Comparison of ENCODE assay signal across 11 cellular contexts in the genomic region with DNA sequence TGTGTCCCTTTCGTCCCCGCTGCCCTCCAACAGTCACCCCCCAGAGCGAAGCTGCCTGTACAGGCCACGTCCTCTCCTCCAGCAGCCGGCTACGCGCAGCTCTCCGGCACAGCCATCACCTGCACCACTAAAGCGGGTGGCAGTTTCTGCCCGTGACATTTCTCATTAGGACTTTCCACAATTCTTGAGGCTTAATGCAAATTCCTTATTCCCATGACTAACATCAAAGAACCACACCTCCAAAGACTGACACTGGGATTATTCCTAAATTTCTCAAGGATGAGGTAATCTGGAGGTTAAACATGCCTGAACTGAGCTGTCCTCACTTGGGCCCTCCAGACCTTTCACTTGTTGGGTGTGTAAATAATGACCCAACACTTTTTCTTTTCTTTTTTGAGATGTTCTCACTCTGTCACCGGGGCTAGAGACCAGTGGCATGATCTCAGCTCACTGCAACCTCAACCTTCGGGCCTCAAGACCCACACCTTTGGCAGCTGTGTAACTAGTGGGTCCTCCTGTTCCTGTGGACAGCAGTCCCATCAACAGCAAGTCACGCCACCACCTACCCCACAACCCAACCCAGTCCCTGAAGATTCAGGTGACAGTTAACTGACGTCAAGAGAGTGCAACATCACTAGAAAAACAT. TPM values are rescaled to one million over a fixed set of nuclear protein-coding genes. Genes with fewer than 3 reads are reported as not detected.
DNase-seq lines count a peak whose midpoint lies in the region; ATAC-seq and TF ChIP-seq lines count a peak whose summit lies in the region.
"Had no signal": no experiment of that assay in that cellular context is flagged by ENCODE, and none has a peak within 500 bp of the region (broad histone marks: within the 10 kb centered on the region; RNA-seq: fewer than 3 reads in every experiment).

No MANE protein-coding gene starts in this region.

- H3K27ac ChIP-seq in foreskin keratinocyte: peak overlapping the region; percentile 92

- CTCF ChIA-PET in activated CD4-positive, alpha-beta T cell treated with anti-CD3 and anti-CD28 coated beads, Interleukin-2, amount 10 ng/mL, durations not matched to agents 7 days and 5 days (lab: Charles Lee): interaction anchor here (1.2 kb wide), 1 partner anchor 43 kb away, joined by 3 read pairs; no protein-coding TSS in a partner anchor
- CTCF ChIA-PET in activated CD4-positive, alpha-beta memory T cell treated with anti-CD3 and anti-CD28 coated beads for 36 hours (lab: Charles Lee): interaction anchor here (1.1 kb wide), 1 partner anchor 19 kb away, joined by 3 read pairs; no protein-coding TSS in a partner anchor

- H3K27ac Mint-ChIP-seq in activated CD4-positive, alpha-beta T cell treated with anti-CD3 and anti-CD28 coated beads, Interleukin-2, amount 10 ng/mL, durations not matched to agents 7 days and 5 days: peak overlapping the region; percentile 80
- H3K27ac Mint-ChIP-seq in activated CD4-positive, alpha-beta memory T cell treated with anti-CD3 and anti-CD28 coated beads for 36 hours: peak overlapping the region; percentile 55
- peak overlapping the region; percentile 40 to 89 for H3K27ac Mint-ChIP-seq in stimulated activated naive CD8-positive, alpha-beta T cell treated with anti-CD3 and anti-CD28 coated beads, Interleukin-15, amount 100 ng/mL, for 72 hours

- peak overlapping the region; percentile 56 for H3K4me3 Mint-ChIP-seq in activated CD4-positive, alpha-beta T cell treated with anti-CD3 and anti-CD28 coated beads, Interleukin-2, amount 10 ng/mL, durations not matched to agents 7 days and 5 days
- no peak overlapping the region for H3K4me3 Mint-ChIP-seq in activated CD4-positive, alpha-beta memory T cell treated with anti-CD3 and anti-CD28 coated beads for 36 hours
- H3K4me3 Mint-ChIP-seq in stimulated activated naive CD8-positive, alpha-beta T cell treated with anti-CD3 and anti-CD28 coated beads, Interleukin-15, amount 100 ng/mL, for 72 hours: peak overlapping the region; percentile 59 to 83

- ATAC-seq in foreskin keratinocyte (peak; percentile 52), HG02840 (IDR thresholded peaks at IDR 0.05; ENCODE audit: low FRiP score, unreplicated experiment) (no peak)
- ATAC-seq in stimulated activated naive CD8-positive, alpha-beta T cell treated with anti-CD3 and anti-CD28 coated beads, Interleukin-15, amount 100 ng/mL, for 72 hours: peak; percentile 71

- no peaks in the 10 kb centered on the region for H3K27me3 ChIP-seq in foreskin keratinocyte

- H3K4me1 Mint-ChIP-seq in activated CD4-positive, alpha-beta T cell treated with anti-CD3 and anti-CD28 coated beads, Interleukin-2, amount 10 ng/mL, durations not matched to agents 7 days and 5 days: peaks cover 87% of the 10 kb centered on the region
- peaks cover 90% of the 10 kb centered on the region for H3K4me1 Mint-ChIP-seq in activated CD4-positive, alpha-beta memory T cell treated with anti-CD3 and anti-CD28 coated beads for 36 hours (ENCODE audit: low read depth)
- H3K4me1 Mint-ChIP-seq in stimulated activated naive CD8-positive, alpha-beta T cell treated with anti-CD3 and anti-CD28 coated beads, Interleukin-15, amount 100 ng/mL, for 72 hours: peaks cover 100% of the 10 kb centered on the region

- intact Hi-C loops in activated CD4-positive, alpha-beta memory T cell treated with anti-CD3 and anti-CD28 coated beads for 36 hours (cut with micrococcal nuclease): no loop called here

- DNase-seq in activated CD4-positive, alpha-beta T cell treated with anti-CD3 and anti-CD28 coated beads, Interleukin-2, amount 10 ng/mL, durations not matched to agents 7 days and 5 days: no peak
- no peak for DNase-seq in activated CD4-positive, alpha-beta T cell treated with anti-CD3 and anti-CD28 coated beads for 48 hours
- DNase-seq in activated CD4-positive, alpha-beta memory T cell treated with anti-CD3 and anti-CD28 coated beads for 36 hours: no peak
- DNase-seq in foreskin keratinocyte (peak; percentile 86 to 91), NCI-H2196 (lab: John Stamatoyannopoulos, UW; ENCODE audit: unreplicated experiment) (no peak)
- peak in 1 of 2 donors; percentile 21 for DNase-seq in stimulated activated naive CD8-positive, alpha-beta T cell treated with anti-CD3 and anti-CD28 coated beads, Interleukin-15, amount 100 ng/mL, for 72 hours
- no peak for DNase-seq in stimulated activated naive CD4-positive, alpha-beta T cell treated with Interleukin-2 at 50 U/mL for 16 hours (lab: John Stamatoyannopoulos, UW)
- DNase-seq: ACHN; amygdala; stimulated activated CD8-positive, alpha-beta memory T cell treated with anti-CD3 and anti-CD28 coated beads, Interleukin-4, amount 100 ng/mL, for 48 hours had no signal

- peaks cover 46% of the 10 kb centered on the region for H3K36me3 Mint-ChIP-seq in activated CD4-positive, alpha-beta T cell treated with anti-CD3 and anti-CD28 coated beads, Interleukin-2, amount 10 ng/mL, durations not matched to agents 7 days and 5 days (ENCODE audit: low read depth)
- peaks cover 21% of the 10 kb centered on the region for H3K36me3 Mint-ChIP-seq in activated CD4-positive, alpha-beta memory T cell treated with anti-CD3 and anti-CD28 coated beads for 36 hours

- POLR2A ChIA-PET in activated CD4-positive, alpha-beta T cell treated with anti-CD3 and anti-CD28 coated beads, Interleukin-2, amount 10 ng/mL, durations not matched to agents 7 days and 5 days (lab: Charles Lee): no interaction called here
- POLR2A ChIA-PET in activated CD4-positive, alpha-beta memory T cell treated with anti-CD3 and anti-CD28 coated beads for 36 hours (lab: Charles Lee): no interaction called here

- H3K27me3 Mint-ChIP-seq in activated CD4-positive, alpha-beta T cell treated with anti-CD3 and anti-CD28 coated beads, Interleukin-2, amount 10 ng/mL, durations not matched to agents 7 days and 5 days: no peaks in the 10 kb centered on the region
- H3K27me3 Mint-ChIP-seq in activated CD4-positive, alpha-beta memory T cell treated with anti-CD3 and anti-CD28 coated beads for 36 hours: no peaks in the 10 kb centered on the region
- H3K27me3 Mint-ChIP-seq in stimulated activated naive CD8-positive, alpha-beta T cell treated with anti-CD3 and anti-CD28 coated beads, Interleukin-15, amount 100 ng/mL, for 72 hours: no peaks in the 10 kb centered on the region

- TF ChIP-seq CTCF in foreskin keratinocyte (conservative IDR thresholded peaks at IDR 0.05): no peak

- H3K4me1 ChIP-seq in foreskin keratinocyte: peaks cover 73% of the 10 kb centered on the region

- H3K9me3 Mint-ChIP-seq in activated CD4-positive, alpha-beta T cell treated with anti-CD3 and anti-CD28 coated beads, Interleukin-2, amount 10 ng/mL, durations not matched to agents 7 days and 5 days: peaks cover 5% of the 10 kb centered on the region
- H3K9me3 Mint-ChIP-seq in activated CD4-positive, alpha-beta memory T cell treated with anti-CD3 and anti-CD28 coated beads for 36 hours: no peaks in the 10 kb centered on the region
- no peaks in the 10 kb centered on the region for H3K9me3 Mint-ChIP-seq in stimulated activated naive CD8-positive, alpha-beta T cell treated with anti-CD3 and anti-CD28 coated beads, Interleukin-15, amount 100 ng/mL, for 72 hours

RNA-seq across cellular contexts. Expression of a gene that starts 11.7 kb away (rescaled TPM):
- total RNA-seq in activated CD4-positive, alpha-beta T cell treated with anti-CD3 and anti-CD28 coated beads, Interleukin-2, amount 10 ng/mL, durations not matched to agents 7 days and 5 days: 100 to 1,000 TPM; 158 to 178 TPM
- total RNA-seq in activated CD4-positive, alpha-beta memory T cell treated with anti-CD3 and anti-CD28 coated beads for 36 hours: 100 to 1,000 TPM; 126 to 133 TPM
- 67.0 and 73.2 TPM in 2 replicates for total RNA-seq in foreskin keratinocyte
- 45.8 and 54.3 TPM in 2 replicates for polyA plus RNA-seq in foreskin keratinocyte

RNA-seq across cellular contexts. Expression of a gene that starts 29.5 kb away (rescaled TPM):
- total RNA-seq in activated CD4-positive, alpha-beta T cell treated with anti-CD3 and anti-CD28 coated beads, Interleukin-2, amount 10 ng/mL, durations not matched to agents 7 days and 5 days: 100 to 1,000 TPM in 1 of 2 experiments, 10 to 100 TPM in 1; 88.3 to 101 TPM
- total RNA-seq in activated CD4-positive, alpha-beta memory T cell treated with anti-CD3 and anti-CD28 coated beads for 36 hours: 10 to 100 TPM; 67.9 to 70.4 TPM
- 66.2 and 70.7 TPM in 2 replicates for total RNA-seq in foreskin keratinocyte
- polyA plus RNA-seq in foreskin keratinocyte: 52.7 and 53.6 TPM in 2 replicates

Comparison
In these comparisons a context has a peak if more than half of its experiments do, and no peak if none do; other contexts are left out.
1. DNase-seq: peak in foreskin keratinocyte (2 of 2); none in activated CD4-positive, alpha-beta T cell treated with anti-CD3 and anti-CD28 coated beads, Interleukin-2, amount 10 ng/mL, durations not matched to agents 7 days and 5 days (single experiment), activated CD4-positive, alpha-beta T cell treated with anti-CD3 and anti-CD28 coated beads for 48 hours (single experiment), activated CD4-positive, alpha-beta memory T cell treated with anti-CD3 and anti-CD28 coated beads for 36 hours (single experiment), stimulated activated naive CD4-positive, alpha-beta T cell treated with Interleukin-2 at 50 U/mL for 16 hours (single experiment) and NCI-H2196 (single experiment).
2. Peak in every context shown above with its lines, with median percentiles within 50 percentile points of each other: H3K27ac Mint-ChIP-seq.